Comparison of ENCODE assay signal across 1 cellular context in the genomic region with DNA sequence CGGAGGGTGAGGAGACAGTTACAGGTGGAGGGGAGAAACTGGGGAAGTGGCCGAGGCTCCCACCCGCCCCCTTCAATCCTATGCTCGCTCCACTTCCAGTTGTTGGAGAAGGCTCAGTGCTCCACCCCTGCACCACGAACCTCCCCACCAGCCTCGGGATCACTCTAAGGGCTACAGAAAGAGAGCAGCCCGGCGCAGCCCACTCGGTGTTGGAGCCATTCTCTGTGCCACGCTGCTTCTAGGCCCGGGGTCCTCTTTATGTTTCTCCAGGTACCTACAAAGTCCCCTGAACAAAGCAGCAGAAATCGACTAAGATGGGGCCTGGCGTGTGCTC.
TF ChIP-seq lines count a peak whose summit lies in the region.

No MANE protein-coding gene starts in this region.

TF ChIP-seq in IMR-90, 13 proteins besides CTCF, POLR2A, EP300 and RAD21:
- TF ChIP-seq RFX5 (IDR thresholded peaks at IDR 0.05; ENCODE audit: low read depth, low read length) = no peak
- TF ChIP-seq MAZ (IDR thresholded peaks at IDR 0.05; ENCODE audit: borderline replicate concordance, low read depth, low read length) = no peak
- no peak for TF ChIP-seq CEBPB (IDR thresholded peaks at IDR 0.05; ENCODE audit: low read depth, low read length)
- TF ChIP-seq CHD1 (IDR thresholded peaks at IDR 0.05; ENCODE audit: low read depth, low read length) = no peak
TF ChIP-seq in IMR-90: peak in this region for 0.
